Comparison of ENCODE assay signal across 8 cellular contexts in genomic region chr7:105876964-105877601, GRCh38. TPM values are rescaled to one million over a fixed set of nuclear protein-coding genes. Genes with fewer than 3 reads are reported as not detected.
DNase-seq lines count a peak whose midpoint lies in the region; ATAC-seq and TF ChIP-seq lines count a peak whose summit lies in the region.

No MANE protein-coding gene starts in this region.

- H3K27me3 Mint-ChIP-seq in activated CD4-positive, alpha-beta T cell treated with anti-CD3 and anti-CD28 coated beads for 36 hours, result peaks cover 3% of the 10 kb centered on the region

- H3K4me1 ChIP-seq in adrenal gland (replicated peaks in 1 of 2) (peaks cover 16 to 20% of the 10 kb centered on the region in 2 donors), prostate gland (replicated peaks) (no peaks in the 10 kb centered on the region)

- H3K36me3 Mint-ChIP-seq in activated CD4-positive, alpha-beta T cell treated with anti-CD3 and anti-CD28 coated beads for 36 hours (ENCODE audit: low read depth), result peaks cover 5% of the 10 kb centered on the region

- TF ChIP-seq POLR2A in adrenal gland (IDR thresholded peaks at IDR 0.05) (no peak), prostate gland (IDR thresholded peaks at IDR 0.05) (no peak)

- H3K4me3 ChIP-seq in adrenal gland, result peak overlapping the region in 2 of 4 donors; percentile 69 to 72
- peak overlapping the region; percentile 56 to 58 for H3K4me3 ChIP-seq in prostate gland

- peak; percentile 27 for DNase-seq in activated CD4-positive, alpha-beta T cell treated with anti-CD3 and anti-CD28 coated beads for 36 hours
- DNase-seq in activated CD4-positive, alpha-beta T cell treated with anti-CD3 and anti-CD28 coated beads for 1 hour, result no peak
- peak; percentile 51 for DNase-seq in NCI-H2227 (lab: John Stamatoyannopoulos, UW; ENCODE audit: unreplicated experiment)
- peak; percentile 41 to 69 (median 52) for DNase-seq in adrenal gland
- DNase-seq in hepatic stellate cell (ENCODE audit: low spot score), result peak; percentile 57
- peak; percentile 15 for DNase-seq in prostate gland (ENCODE audit: low spot score)

- CTCF ChIA-PET in activated CD4-positive, alpha-beta T cell treated with anti-CD3 and anti-CD28 coated beads for 36 hours (lab: Charles Lee), result interaction anchor here (0.6 to 2.7 kb wide), 22 partner anchors 10 to 397 kb away, joined by 3 to 29 read pairs (median 4); no protein-coding TSS in a partner anchor

- no peaks in the 10 kb centered on the region for H3K9me3 Mint-ChIP-seq in activated CD4-positive, alpha-beta T cell treated with anti-CD3 and anti-CD28 coated beads for 36 hours (ENCODE audit: low read depth)

- H3K27me3 ChIP-seq in adrenal gland, result no peaks in the 10 kb centered on the region
- no peaks in the 10 kb centered on the region for H3K27me3 ChIP-seq in prostate gland (replicated peaks; ENCODE audit: insufficient read depth)

- intact Hi-C loops in activated CD4-positive, alpha-beta T cell treated with anti-CD3 and anti-CD28 coated beads for 36 hours (cut with DNase I, micrococcal nuclease), result loop anchor here (1.0 to 5.0 kb wide), 15 partner anchors 28 to 231 kb away; no protein-coding TSS in a partner anchor
- intact Hi-C loops in adrenal gland (cut with DNase I), result loop anchor here (5.0 to 10.0 kb wide), 3 partner anchors 112 to 222 kb away; no protein-coding TSS in a partner anchor
- intact Hi-C loops in prostate gland (cut with DNase I), result loop anchor here (2.0 to 10.0 kb wide), 4 partner anchors 82 to 222 kb away; no protein-coding TSS in a partner anchor

- no peak for TF ChIP-seq CTCF in adrenal gland (IDR thresholded peaks at IDR 0.05)
- TF ChIP-seq CTCF in prostate gland (IDR thresholded peaks at IDR 0.05), result no peak

- POLR2A ChIA-PET in activated CD4-positive, alpha-beta T cell treated with anti-CD3 and anti-CD28 coated beads for 36 hours (lab: Charles Lee), result interaction anchor here (0.5 kb wide), 1 partner anchor 585 kb away, joined by 7 read pairs; no protein-coding TSS in a partner anchor

- peak overlapping the region; percentile 74 for H3K4me3 Mint-ChIP-seq in activated CD4-positive, alpha-beta T cell treated with anti-CD3 and anti-CD28 coated beads for 36 hours

- H3K9me3 ChIP-seq in adrenal gland (replicated peaks in 1 of 3) (no peaks in the 10 kb centered on the region), prostate gland (no peaks in the 10 kb centered on the region)

- peak overlapping the region; percentile 68 for H3K27ac Mint-ChIP-seq in activated CD4-positive, alpha-beta T cell treated with anti-CD3 and anti-CD28 coated beads for 36 hours

- H3K27ac ChIP-seq in adrenal gland (peak overlapping the region in 3 of 5 donors; percentile 39 to 96 (median 39)), prostate gland (peak overlapping the region; percentile 23 to 40)

- peaks cover 65% of the 10 kb centered on the region for H3K4me1 Mint-ChIP-seq in activated CD4-positive, alpha-beta T cell treated with anti-CD3 and anti-CD28 coated beads for 36 hours

- WGBS in adrenal gland, 4 donors, result 1 to 10% (median 3%) methylated on average over 3 to 42 of the region's 42 CpGs
- 2% methylated on average over 41 of the region's 42 CpGs for WGBS in prostate gland

- H3K36me3 ChIP-seq in adrenal gland (replicated peaks in 1 of 2) (no peaks in the 10 kb centered on the region), prostate gland (no peaks in the 10 kb centered on the region)

- no peak for ATAC-seq in activated CD4-positive, alpha-beta T cell treated with anti-CD3 and anti-CD28 coated beads for 36 hours
- ATAC-seq in GM19328 (IDR thresholded peaks at IDR 0.05; ENCODE audit: unreplicated experiment), result no peak
- no peak for ATAC-seq in HG03097 (IDR thresholded peaks at IDR 0.05; ENCODE audit: low FRiP score, unreplicated experiment)

RNA-seq across cellular contexts. Expression of gene ATXN7L1, which starts 0.7 kb away (rescaled TPM):
- total RNA-seq in activated CD4-positive, alpha-beta T cell treated with anti-CD3 and anti-CD28 coated beads for 36 hours, result 10 to 100 TPM; 11.2 to 16.9 TPM
- total RNA-seq in adrenal gland, result 10 to 100 TPM in 4 of 8 donors, 1 to 10 TPM in 4; 3.6 to 24.6 (median 10.6) TPM
- polyA plus RNA-seq in adrenal gland, result 1 to 10 TPM; 4.9 to 9.6 (median 7.4) TPM
- 10 to 100 TPM; 12.6 to 28.1 TPM for total RNA-seq in prostate gland
